ENCODE assay signal across 8 cellular contexts in the genomic region with DNA sequence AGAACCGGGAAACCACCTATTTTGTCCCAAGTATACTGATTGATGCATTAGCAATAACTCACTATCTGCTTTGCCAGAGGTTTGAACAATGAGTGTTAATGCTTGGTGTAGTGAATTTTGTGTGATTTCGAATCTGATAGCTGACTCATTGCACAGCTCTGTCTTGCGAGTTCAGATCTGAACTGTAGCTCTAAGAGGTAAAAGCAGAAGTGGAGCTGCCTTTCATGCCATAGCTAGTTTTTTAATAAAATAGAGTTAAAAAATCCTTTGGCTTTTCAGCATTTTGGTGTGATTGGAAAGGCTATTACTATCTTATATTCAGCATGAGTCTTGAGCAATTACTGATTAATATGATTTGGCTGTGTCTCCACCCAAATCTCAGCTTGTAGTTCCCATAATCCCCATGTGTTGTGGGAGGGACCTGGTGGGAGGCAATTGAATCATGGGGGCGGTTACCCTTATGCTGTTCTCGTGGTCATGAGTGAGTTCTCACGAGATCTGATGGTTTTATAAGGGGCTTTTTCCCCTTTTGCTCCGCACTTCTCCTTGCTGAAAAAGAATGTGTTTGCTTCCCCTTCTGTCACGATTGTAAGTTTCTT. TPM values are rescaled to one million over a fixed set of nuclear protein-coding genes. Genes with fewer than 3 reads are reported as not detected.
DNase-seq lines count a peak whose midpoint lies in the region; ATAC-seq and TF ChIP-seq lines count a peak whose summit lies in the region.

No MANE protein-coding gene starts in this region.

- ATAC-seq in GM21723 (IDR thresholded peaks at IDR 0.05; ENCODE audit: unreplicated experiment): peak; percentile 85
- no peak for ATAC-seq in T-helper 17 cell

- no peaks in the 10 kb centered on the region for H3K27me3 Mint-ChIP-seq in T-helper 17 cell

- H3K4me1 Mint-ChIP-seq in T-helper 17 cell: peaks cover 39% of the 10 kb centered on the region

- H3K36me3 Mint-ChIP-seq in T-helper 17 cell (ENCODE audit: low read depth): peaks cover 12% of the 10 kb centered on the region

- TF ChIP-seq CTCF in GM12865 (IDR thresholded peaks at IDR 0.05; ENCODE audit: insufficient read depth, low read depth, low read length, missing control alignments) (no peak), fibroblast of mammary gland (conservative IDR thresholded peaks at IDR 0.05; ENCODE audit: control insufficient read depth, insufficient read depth, low read depth, low read length) (no peak)

- no peak overlapping the region for H3K4me3 ChIP-seq in GM12865 (ENCODE audit: low read depth, low read length)
- no peak overlapping the region for H3K4me3 ChIP-seq in fibroblast of mammary gland (ENCODE audit: control insufficient read depth, low read depth, low read length)

- peak; percentile 45 for DNase-seq in GM12865 (ENCODE audit: low read depth)
- peak; percentile 73 for DNase-seq in M059J (ENCODE audit: low read depth)
- peak; percentile 71 for DNase-seq in fibroblast of mammary gland (ENCODE audit: low read depth)
- DNase-seq in NCI-H526 treated with DMSO at 0.1 percent for 48 hours (lab: John Stamatoyannopoulos, UW): no peak
- no peak for DNase-seq in T-helper 17 cell
- DNase-seq in dermis blood vessel endothelial cell: no peak
- no peak for DNase-seq in NCI-H226

- no peak overlapping the region for H3K27ac Mint-ChIP-seq in T-helper 17 cell

- no peaks in the 10 kb centered on the region for H3K9me3 ChIP-seq in T-helper 17 cell (ENCODE audit: control insufficient read depth, low read length, poor library complexity, severe bottlenecking)

- H3K4me3 Mint-ChIP-seq in T-helper 17 cell: no peak overlapping the region

RNA-seq across cellular contexts. Expression of a gene that starts 21.1 kb away (rescaled TPM):
- total RNA-seq in M059J (2014; rRNA removed; shearing (Covaris generic)): 41.4 and 67.8 TPM in 2 replicates
- total RNA-seq in T-helper 17 cell (10 to 100 TPM; 56.7 to 59.5 TPM), dermis blood vessel endothelial cell (120 and 153 TPM in 2 replicates)

Comparison
In these comparisons a context has a peak if more than half of its experiments do, and no peak if none do; other contexts are left out.
1. DNase-seq: peak in GM12865 (single experiment), M059J (single experiment) and fibroblast of mammary gland (single experiment); none in NCI-H526 treated with DMSO at 0.1 percent for 48 hours (single experiment), T-helper 17 cell (0 of 3), dermis blood vessel endothelial cell (single experiment) and NCI-H226 (single experiment).